In genomic region chr4:36665985-36666384, GRCh38 we compare ENCODE assay signal across 17 cellular contexts.
DNase-seq lines count a peak whose midpoint lies in the region; ATAC-seq, FAIRE-seq and TF ChIP-seq lines count a peak whose summit lies in the region.
"Had no signal": no experiment of that assay in that cellular context is flagged by ENCODE, and none has a peak within 500 bp of the region (broad histone marks: within the 10 kb centered on the region; RNA-seq: fewer than 3 reads in every experiment).

No MANE protein-coding gene starts in this region.

- H2AFZ ChIP-seq in GM12878 (ENCODE audit: control insufficient read depth, low read depth, low read length) = no peak overlapping the region

- no peak for TF ChIP-seq EP300 in GM12878 (IDR thresholded peaks at IDR 0.05; ENCODE audit: borderline replicate concordance in 1 of 2, control insufficient read depth in 1 of 2, low read depth in 2 of 2, low read length in 2 of 2)

- no peak overlapping the region for H3K4me2 ChIP-seq in GM12878 (ENCODE audit: control insufficient read depth, insufficient read depth)
- H3K4me2 ChIP-seq: BLaER1 treated with 17β-estradiol and CSF1 and Interleukin-3, amounts not matched to agents 10 nM and 100 nM had no signal

- SMC1A ChIA-PET in GM12878 (lab: Charles Lee; ENCODE audit: uncharacterized antibody, unreplicated experiment) = interaction anchor here (0.8 kb wide), 1 partner anchor 334 kb away, joined by 3 read pairs; no protein-coding TSS in a partner anchor

- CTCF ChIA-PET in GM12878 (lab: Yijun Ruan, JAX) = interaction anchor here (1.6 kb wide), 1 partner anchor 10 kb away, joined by 4 read pairs; no protein-coding TSS in a partner anchor

- H3K9me3 ChIP-seq in GM12878 (replicated peaks; ENCODE audit: control insufficient read depth, insufficient read depth, low read length) = no peaks in the 10 kb centered on the region
- H3K9me3 ChIP-seq: BLaER1 treated with 17β-estradiol and CSF1 and Interleukin-3, amounts not matched to agents 10 nM and 100 nM had no signal

- FAIRE-seq in GM18507 (lab: Jason Lieb, UNC) (peak; percentile 35), GM12878 (lab: Jason Lieb, UNC) (peak; percentile 38)
- FAIRE-seq: GM12891, GM19239 had no signal

- no peaks in the 10 kb centered on the region for H3K79me2 ChIP-seq in GM12878 (ENCODE audit: control insufficient read depth, insufficient read depth, low read length)

- in situ Hi-C loops in GM12878 (cut with MboI) = no loop called here

- no peak overlapping the region for H3K4me3 ChIP-seq in GM12878
- H3K4me3 ChIP-seq: BLaER1 treated with 17β-estradiol and CSF1 and Interleukin-3, amounts not matched to agents 10 nM and 100 nM had no signal

- POLR2A ChIA-PET in GM12878 (lab: Charles Lee) = no interaction called here

- ATAC-seq in HG02884 (IDR thresholded peaks at IDR 0.05; ENCODE audit: unreplicated experiment) = peak; percentile 61
- peak; percentile 67 for ATAC-seq in HG03565 (IDR thresholded peaks at IDR 0.05; ENCODE audit: unreplicated experiment)
- ATAC-seq in GM12878 = peak; percentile 35
- no peak for ATAC-seq in HG03095 (IDR thresholded peaks at IDR 0.05; ENCODE audit: unreplicated experiment)
- ATAC-seq in HG02678 (IDR thresholded peaks at IDR 0.05; ENCODE audit: unreplicated experiment) = no peak

- intact Hi-C loops in GM12878 (cut with micrococcal nuclease; ENCODE audit: unreplicated experiment) = no loop called here

- no peak overlapping the region for H3K27ac ChIP-seq in GM12878 (ENCODE audit: control insufficient read depth, insufficient read depth)
- H3K27ac ChIP-seq: BLaER1 treated with 17β-estradiol and CSF1 and Interleukin-3, amounts not matched to agents 10 nM and 100 nM had no signal

- no peak for TF ChIP-seq RAD21 in GM12878 (IDR thresholded peaks at IDR 0.05; ENCODE audit: insufficient read depth, low read depth, low read length)

- BruUV-seq in GM12878 (replicated peaks; lab: Mats Ljungman, UMichigan) = no TSS peak

- no peak overlapping the region for H3K9ac ChIP-seq in GM12878 (ENCODE audit: control insufficient read depth, insufficient read depth, low read length)
- H3K9ac ChIP-seq: BLaER1 treated with 17β-estradiol and CSF1 and Interleukin-3, amounts not matched to agents 10 nM and 100 nM had no signal

- RAD21 ChIA-PET in GM12878 (lab: Charles Lee; ENCODE audit: unreplicated experiment) = no interaction called here

- no peak for TF ChIP-seq CTCF in GM12878 (IDR thresholded peaks at IDR 0.05 in 2 of 3, conservative IDR thresholded peaks at IDR 0.05 in 1 of 3; ENCODE audit: control insufficient read depth in 2 of 3, extremely low read depth in 1 of 3, insufficient read depth in 1 of 3, low read depth in 3 of 3, low read length in 3 of 3)

- no peaks in the 10 kb centered on the region for H3K36me3 ChIP-seq in GM12878 (ENCODE audit: control insufficient read depth in 2 of 2, insufficient read depth in 2 of 2, low read length in 1 of 2)
- H3K36me3 ChIP-seq: BLaER1 treated with 17β-estradiol and CSF1 and Interleukin-3, amounts not matched to agents 10 nM and 100 nM had no signal

- no peaks in the 10 kb centered on the region for H3K27me3 ChIP-seq in GM12878 (replicated peaks in 1 of 2; ENCODE audit: control insufficient read depth in 2 of 2, insufficient read depth in 2 of 2, low read length in 1 of 2)
- H3K27me3 ChIP-seq: BLaER1 treated with 17β-estradiol and CSF1 and Interleukin-3, amounts not matched to agents 10 nM and 100 nM had no signal

- H4K20me1 ChIP-seq in GM12878 (ENCODE audit: control insufficient read depth, insufficient read depth) = no peaks in the 10 kb centered on the region
- H4K20me1 ChIP-seq: BLaER1 treated with 17β-estradiol and CSF1 and Interleukin-3, amounts not matched to agents 10 nM and 100 nM had no signal

- 15% methylated on average over 3 of the region's 3 CpGs for WGBS in GM12878 (ENCODE audit: insufficient coverage, insufficient replicate concordance, low lambda C conversion rate, missing lambda C conversion rate)

- no peak for DNase-seq in GM18507 (ENCODE audit: extremely low spot score, insufficient read length, low read depth)
- no peak for DNase-seq in GM12878 (ENCODE audit: low read depth, low spot score)
- no peak for DNase-seq in NCI-H748 treated with DMSO at 0.1 percent for 48 hours (lab: John Stamatoyannopoulos, UW)
- DNase-seq: ACHN; Calu3; CD4-positive, CD25-positive, alpha-beta regulatory T cell; DMS 273 treated with DMSO at 0.1 percent for 48 hours; HCEC 1CT; HFFc6; KG1 had no signal

- no peak for TF ChIP-seq POLR2A in GM12878 (IDR thresholded peaks at IDR 0.05; ENCODE audit: low read depth, low read length)

- no peaks in the 10 kb centered on the region for H3K4me1 ChIP-seq in GM12878 (ENCODE audit: control insufficient read depth, insufficient read depth, low read length)

TF ChIP-seq in GM12878, 131 proteins besides CTCF, POLR2A, EP300 and RAD21:
- TF ChIP-seq ZBTB4 (CRISPR knock-in tag; IDR thresholded peaks at IDR 0.05) (no peak), JUNB (IDR thresholded peaks at IDR 0.05) (peak; percentile 39), TCF7 (IDR thresholded peaks at IDR 0.05; ENCODE audit: borderline replicate concordance) (0 out of 2 replicates have a peak, but pooled peaks have one; percentile 42), ATF2 (IDR thresholded peaks at IDR 0.05; ENCODE audit: low read length) (peak; percentile 35), BCL11A (IDR thresholded peaks at IDR 0.05; ENCODE audit: low read depth, low read length) (no peak), NFIC (IDR thresholded peaks at IDR 0.05; ENCODE audit: low read depth, low read length) (peak; percentile 38; the same call in 1 of the 2 replicates)
TF ChIP-seq in GM12878: peak in this region for 4.

Comparison
In these comparisons a context has a peak if more than half of its experiments do, and no peak if none do; other contexts are left out.
1. ATAC-seq: peak in HG02884 (single experiment), HG03565 (single experiment) and GM12878 (single experiment); none in HG03095 (single experiment) and HG02678 (single experiment).